1 cellular context compared by ENCODE assay signal in genomic region chr17:6676802-6677157, GRCh38.
TF ChIP-seq lines count a peak whose summit lies in the region.

No MANE protein-coding gene starts in this region.

TF ChIP-seq in GM23338, 12 proteins besides CTCF, POLR2A, EP300 and RAD21:
- TF ChIP-seq, protein P1, sequence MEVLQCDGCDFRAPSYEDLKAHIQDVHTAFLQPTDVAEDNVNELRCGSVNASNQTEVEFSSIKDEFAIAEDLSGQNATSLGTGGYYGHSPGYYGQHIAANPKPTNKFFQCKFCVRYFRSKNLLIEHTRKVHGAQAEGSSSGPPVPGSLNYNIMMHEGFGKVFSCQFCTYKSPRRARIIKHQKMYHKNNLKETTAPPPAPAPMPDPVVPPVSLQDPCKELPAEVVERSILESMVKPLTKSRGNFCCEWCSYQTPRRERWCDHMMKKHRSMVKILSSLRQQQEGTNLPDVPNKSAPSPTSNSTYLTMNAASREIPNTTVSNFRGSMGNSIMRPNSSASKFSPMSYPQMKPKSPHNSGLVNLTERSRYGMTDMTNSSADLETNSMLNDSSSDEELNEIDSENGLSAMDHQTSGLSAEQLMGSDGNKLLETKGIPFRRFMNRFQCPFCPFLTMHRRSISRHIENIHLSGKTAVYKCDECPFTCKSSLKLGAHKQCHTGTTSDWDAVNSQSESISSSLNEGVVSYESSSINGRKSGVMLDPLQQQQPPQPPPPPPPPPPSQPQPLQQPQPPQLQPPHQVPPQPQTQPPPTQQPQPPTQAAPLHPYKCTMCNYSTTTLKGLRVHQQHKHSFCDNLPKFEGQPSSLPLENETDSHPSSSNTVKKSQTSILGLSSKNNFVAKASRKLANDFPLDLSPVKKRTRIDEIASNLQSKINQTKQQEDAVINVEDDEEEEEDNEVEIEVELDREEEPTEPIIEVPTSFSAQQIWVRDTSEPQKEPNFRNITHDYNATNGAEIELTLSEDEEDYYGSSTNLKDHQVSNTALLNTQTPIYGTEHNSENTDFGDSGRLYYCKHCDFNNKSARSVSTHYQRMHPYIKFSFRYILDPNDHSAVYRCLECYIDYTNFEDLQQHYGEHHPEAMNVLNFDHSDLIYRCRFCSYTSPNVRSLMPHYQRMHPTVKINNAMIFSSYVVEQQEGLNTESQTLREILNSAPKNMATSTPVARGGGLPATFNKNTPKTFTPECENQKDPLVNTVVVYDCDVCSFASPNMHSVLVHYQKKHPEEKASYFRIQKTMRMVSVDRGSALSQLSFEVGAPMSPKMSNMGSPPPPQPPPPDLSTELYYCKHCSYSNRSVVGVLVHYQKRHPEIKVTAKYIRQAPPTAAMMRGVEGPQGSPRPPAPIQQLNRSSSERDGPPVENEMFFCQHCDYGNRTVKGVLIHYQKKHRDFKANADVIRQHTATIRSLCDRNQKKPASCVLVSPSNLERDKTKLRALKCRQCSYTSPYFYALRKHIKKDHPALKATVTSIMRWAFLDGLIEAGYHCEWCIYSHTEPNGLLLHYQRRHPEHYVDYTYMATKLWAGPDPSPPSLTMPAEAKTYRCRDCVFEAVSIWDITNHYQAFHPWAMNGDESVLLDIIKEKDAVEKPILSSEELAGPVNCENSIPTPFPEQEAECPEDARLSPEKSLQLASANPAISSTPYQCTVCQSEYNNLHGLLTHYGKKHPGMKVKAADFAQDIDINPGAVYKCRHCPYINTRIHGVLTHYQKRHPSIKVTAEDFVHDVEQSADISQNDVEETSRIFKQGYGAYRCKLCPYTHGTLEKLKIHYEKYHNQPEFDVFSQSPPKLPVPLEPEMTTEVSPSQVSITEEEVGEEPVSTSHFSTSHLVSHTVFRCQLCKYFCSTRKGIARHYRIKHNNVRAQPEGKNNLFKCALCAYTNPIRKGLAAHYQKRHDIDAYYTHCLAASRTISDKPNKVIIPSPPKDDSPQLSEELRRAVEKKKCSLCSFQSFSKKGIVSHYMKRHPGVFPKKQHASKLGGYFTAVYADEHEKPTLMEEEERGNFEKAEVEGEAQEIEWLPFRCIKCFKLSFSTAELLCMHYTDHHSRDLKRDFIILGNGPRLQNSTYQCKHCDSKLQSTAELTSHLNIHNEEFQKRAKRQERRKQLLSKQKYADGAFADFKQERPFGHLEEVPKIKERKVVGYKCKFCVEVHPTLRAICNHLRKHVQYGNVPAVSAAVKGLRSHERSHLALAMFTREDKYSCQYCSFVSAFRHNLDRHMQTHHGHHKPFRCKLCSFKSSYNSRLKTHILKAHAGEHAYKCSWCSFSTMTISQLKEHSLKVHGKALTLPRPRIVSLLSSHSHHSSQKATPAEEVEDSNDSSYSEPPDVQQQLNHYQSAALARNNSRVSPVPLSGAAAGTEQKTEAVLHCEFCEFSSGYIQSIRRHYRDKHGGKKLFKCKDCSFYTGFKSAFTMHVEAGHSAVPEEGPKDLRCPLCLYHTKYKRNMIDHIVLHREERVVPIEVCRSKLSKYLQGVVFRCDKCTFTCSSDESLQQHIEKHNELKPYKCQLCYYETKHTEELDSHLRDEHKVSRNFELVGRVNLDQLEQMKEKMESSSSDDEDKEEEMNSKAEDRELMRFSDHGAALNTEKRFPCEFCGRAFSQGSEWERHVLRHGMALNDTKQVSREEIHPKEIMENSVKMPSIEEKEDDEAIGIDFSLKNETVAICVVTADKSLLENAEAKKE (CRISPR knock-in tag; IDR thresholded peaks at IDR 0.05) = no peak
- no peak for TF ChIP-seq ZNF331 (CRISPR knock-in tag; IDR thresholded peaks at IDR 0.05; ENCODE audit: low read depth)
- TF ChIP-seq STAT1 (IDR thresholded peaks at IDR 0.05; ENCODE audit: unreplicated experiment) = no peak
